8 cellular contexts compared by ENCODE assay signal in the genomic region with DNA sequence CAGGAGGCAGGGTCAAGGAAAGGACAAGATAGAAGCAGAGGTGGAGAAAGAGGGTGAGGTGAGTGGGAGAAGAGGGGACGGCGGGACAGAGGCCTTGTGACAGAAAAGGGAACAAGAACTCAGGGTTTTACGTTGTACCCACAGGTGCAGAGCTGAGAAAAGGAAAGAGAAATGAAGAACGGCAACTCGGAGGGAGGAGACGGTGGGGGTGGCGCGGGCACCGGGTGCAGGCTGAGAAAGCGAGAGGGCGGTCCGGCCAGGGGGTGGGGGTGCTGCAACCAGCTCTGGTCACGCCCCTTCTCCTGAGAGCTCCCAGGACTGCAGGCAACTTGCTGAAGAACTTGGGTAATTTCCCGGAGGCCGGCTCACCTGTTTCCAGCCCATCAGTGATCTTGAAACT.
DNase-seq lines count a peak whose midpoint lies in the region; ATAC-seq and FAIRE-seq lines count a peak whose summit lies in the region.

No MANE protein-coding gene starts in this region.

- ATAC-seq in GM18909 (IDR thresholded peaks at IDR 0.05; ENCODE audit: poor library complexity, unreplicated experiment) (peak; percentile 91), HG03064 (IDR thresholded peaks at IDR 0.05; ENCODE audit: low read depth, unreplicated experiment) (peak; percentile 84)

- H3K27me3 ChIP-seq in duodenal mucosa (ENCODE audit: control insufficient read depth in 1 of 2, insufficient read depth in 2 of 2, low read length in 2 of 2) (peaks cover 0 to 5% of the 10 kb centered on the region in 2 donors), small intestine (ENCODE audit: control insufficient read depth in 2 of 2, insufficient read depth in 2 of 2, low read length in 2 of 2) (no peaks in the 10 kb centered on the region)

- H3K9ac ChIP-seq in duodenal mucosa (ENCODE audit: low read depth in 1 of 2, low read length in 2 of 2) = no peak overlapping the region

- H3K4me1 ChIP-seq in duodenal mucosa (ENCODE audit: control insufficient read depth in 1 of 2, insufficient read depth in 2 of 2, low read length in 2 of 2) (peaks cover 15 to 16% of the 10 kb centered on the region in 2 donors), small intestine (ENCODE audit: control insufficient read depth in 2 of 2, insufficient read depth in 1 of 2, low read depth in 1 of 2, low read length in 1 of 2) (peaks cover 3% of the 10 kb centered on the region in 2 donors)

- H3K4me3 ChIP-seq in duodenal mucosa (ENCODE audit: low read depth in 1 of 2, low read length in 2 of 2) (peak overlapping the region; percentile 61 to 63), small intestine (ENCODE audit: low read depth in 1 of 2, low read length in 2 of 2) (no peak overlapping the region)

- 8 to 17% (median 11%) methylated on average over 15 of the region's 15 CpGs for WGBS in small intestine, 3 donors

- H3K36me3 ChIP-seq in duodenal mucosa (ENCODE audit: control insufficient read depth in 1 of 2, insufficient read depth in 2 of 2, low read length in 2 of 2) (no peaks in the 10 kb centered on the region), small intestine (ENCODE audit: control insufficient read depth in 2 of 2, insufficient read depth in 2 of 2, low read length in 2 of 2) (no peaks in the 10 kb centered on the region)

- H3K9me3 ChIP-seq in duodenal mucosa (ENCODE audit: control insufficient read depth in 1 of 2, low read length in 2 of 2) = no peaks in the 10 kb centered on the region
- no peaks in the 10 kb centered on the region for H3K9me3 ChIP-seq in small intestine (ENCODE audit: control insufficient read depth, low read depth)

- DNase-seq in activated CD4-positive, CD25-positive, alpha-beta regulatory T cell treated with anti-CD3 and anti-CD28 coated beads, Interleukin-2, amount 50 U/mL, for 72 hours = peak; percentile 63
- peak; percentile 60 for DNase-seq in small intestine
- no peak for DNase-seq in foreskin melanocyte
- DNase-seq in NCI-H2196 treated with DMSO at 0.1 percent for 48 hours (lab: John Stamatoyannopoulos, UW; ENCODE audit: unreplicated experiment) = no peak
- no peak for DNase-seq in HTR-8/SVneo (ENCODE audit: insufficient read length, low spot score)

- no peak for FAIRE-seq in small intestine (lab: Jason Lieb, UNC)
- FAIRE-seq in HTR-8/SVneo (lab: Jason Lieb, UNC) = no peak

- H3K27ac ChIP-seq in duodenal mucosa (ENCODE audit: low read depth, low read length) = no peak overlapping the region
- peak overlapping the region in 1 of 2 donors; percentile 32 for H3K27ac ChIP-seq in small intestine (ENCODE audit: low read depth in 1 of 2, low read length in 1 of 2)

Comparison
In these comparisons a context has a peak if more than half of its experiments do, and no peak if none do; other contexts are left out.
1. DNase-seq: peak in activated CD4-positive, CD25-positive, alpha-beta regulatory T cell treated with anti-CD3 and anti-CD28 coated beads, Interleukin-2, amount 50 U/mL, for 72 hours (single experiment) and small intestine (single experiment); none in foreskin melanocyte (single experiment), NCI-H2196 treated with DMSO at 0.1 percent for 48 hours (single experiment) and HTR-8/SVneo (single experiment).
2. H3K4me3 ChIP-seq: peak in duodenal mucosa (2 of 2); none in small intestine (0 of 2).